8 cellular contexts compared by ENCODE assay signal in the genomic region with DNA sequence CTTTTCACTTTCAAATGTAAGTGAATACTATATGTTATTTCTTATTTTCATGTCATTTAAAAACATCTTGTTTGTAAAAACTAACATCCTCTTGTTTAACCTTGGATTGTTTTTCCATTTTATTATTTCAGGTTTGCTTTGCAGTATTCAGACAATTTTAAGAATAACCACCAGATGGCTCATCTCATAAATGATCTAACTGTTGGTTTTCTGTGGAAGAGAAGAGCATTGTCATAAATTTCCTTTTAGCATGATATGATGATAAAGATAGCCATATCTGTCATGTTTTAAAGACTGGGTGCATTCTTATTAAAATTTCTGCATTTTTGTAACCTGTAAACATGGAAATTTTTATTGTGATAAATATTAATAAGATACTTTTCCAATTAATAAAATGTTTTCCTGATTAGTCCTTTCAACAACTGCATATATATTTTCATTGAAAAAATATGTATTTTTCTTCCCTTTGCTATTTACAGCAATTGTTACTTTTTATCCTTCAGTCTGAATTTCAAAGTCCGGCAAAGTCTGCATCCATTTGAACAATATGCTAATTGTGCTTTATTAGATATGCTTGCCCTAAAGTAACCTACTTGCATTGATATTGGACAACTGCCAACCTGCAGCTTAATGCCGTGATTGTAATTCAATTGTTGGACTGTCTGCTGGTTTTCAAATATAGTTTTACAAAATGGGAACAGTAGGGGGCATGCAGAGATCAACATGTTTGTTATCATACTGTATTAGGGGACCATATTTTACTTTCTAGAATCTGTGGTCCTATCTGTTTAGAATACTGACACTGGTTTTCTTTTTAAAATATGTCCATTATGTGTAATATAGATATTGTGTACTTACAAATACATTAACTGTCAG.
DNase-seq lines count a peak whose midpoint lies in the region; ATAC-seq, FAIRE-seq and TF ChIP-seq lines count a peak whose summit lies in the region.

No MANE protein-coding gene starts in this region.

- DNase-seq in Caki2 (ENCODE audit: low read depth) (peak; percentile 42), MG63 (peak; percentile 5), RWPE2 (ENCODE audit: low spot score) (no peak), foreskin melanocyte (peak; percentile 89), urothelium cell line (ENCODE audit: low spot score) (peak; percentile 2)
- DNase-seq in activated CD4-positive, alpha-beta T cell treated with anti-CD3 and anti-CD28 coated beads for 48 hours: no peak

- ATAC-seq in RWPE2 (ENCODE audit: low read depth) (0 out of 3 replicates have a peak, but pooled peaks have one; percentile 23), HG03565 (IDR thresholded peaks at IDR 0.05; ENCODE audit: unreplicated experiment) (no peak), HG02759 (IDR thresholded peaks at IDR 0.05; ENCODE audit: unreplicated experiment) (no peak)

- H3K4me3 ChIP-seq in MG63 (no peak overlapping the region), RWPE2 (ENCODE audit: severe bottlenecking) (no peak overlapping the region)

- H3K27ac ChIP-seq in RWPE2 (ENCODE audit: poor library complexity, severe bottlenecking): no peak overlapping the region

- H3K27me3 ChIP-seq in MG63 (no peaks in the 10 kb centered on the region), RWPE2 (ENCODE audit: insufficient read depth, poor library complexity, severe bottlenecking) (no peaks in the 10 kb centered on the region)

- in situ Hi-C loops in Caki2 (cut with HindIII; ENCODE audit: low pct_unique_long_range_greater_than_20kb, low sequenced_read_pairs): no loop called here

- FAIRE-seq in urothelium cell line (lab: Jason Lieb, UNC): no peak

- H3K4me1 ChIP-seq in RWPE2 (ENCODE audit: insufficient read depth, poor library complexity, severe bottlenecking): no peaks in the 10 kb centered on the region

- H3K9me3 ChIP-seq in MG63 (no peaks in the 10 kb centered on the region), RWPE2 (ENCODE audit: severe bottlenecking) (no peaks in the 10 kb centered on the region)

- H3K36me3 ChIP-seq in MG63 (no peaks in the 10 kb centered on the region), RWPE2 (ENCODE audit: low read depth) (no peaks in the 10 kb centered on the region)

- peak; percentile 53 for TF ChIP-seq CTCF in RWPE2 (IDR thresholded peaks at IDR 0.05; ENCODE audit: poor library complexity, severe bottlenecking)

Comparison
In these comparisons a context has a peak if more than half of its experiments do, and no peak if none do; other contexts are left out.
1. DNase-seq: peak in Caki2 (single experiment), MG63 (single experiment), foreskin melanocyte (single experiment) and urothelium cell line (single experiment); none in RWPE2 (single experiment) and activated CD4-positive, alpha-beta T cell treated with anti-CD3 and anti-CD28 coated beads for 48 hours (single experiment).